Comparison of ENCODE assay signal across 20 cellular contexts in the genomic region with DNA sequence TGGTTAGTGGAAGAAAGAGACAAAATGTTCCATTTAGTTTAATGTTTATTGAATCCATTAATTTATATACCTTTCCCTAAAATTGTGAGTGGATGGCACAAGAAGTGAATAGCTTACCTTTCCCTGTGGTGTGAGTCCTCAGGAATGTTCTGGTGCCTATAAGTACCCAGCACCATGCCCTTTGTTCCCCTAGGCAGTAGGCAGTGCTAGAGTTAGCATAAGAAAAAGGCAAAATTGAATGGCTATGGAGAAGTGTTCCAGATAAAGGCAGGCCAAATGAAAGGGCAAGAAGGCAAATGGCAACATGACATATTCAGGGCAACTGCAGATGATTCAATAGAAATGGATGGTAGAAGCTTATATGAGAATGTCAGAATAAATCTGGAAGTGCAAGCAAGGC.
"Had no signal": no experiment of that assay in that cellular context is flagged by ENCODE, and none has a peak within 500 bp of the region (broad histone marks: within the 10 kb centered on the region; RNA-seq: fewer than 3 reads in every experiment).

No MANE protein-coding gene starts in this region.

- H3K4me3 ChIP-seq: esophagus squamous epithelium, gastroesophageal sphincter, testis, tibial nerve, upper lobe of right lung had no signal

- H3K27me3 ChIP-seq: esophagus squamous epithelium, gastroesophageal sphincter, neutrophil, testis, tibial nerve, upper lobe of right lung had no signal

- DNase-seq: effector memory CD8-positive, alpha-beta T cell; esophagus squamous epithelium; foreskin fibroblast; glutamatergic neuron; kidney glomerular epithelial cell; mammary epithelial cell; naive thymus-derived CD4-positive, alpha-beta T cell; nephron progenitor cell; posterior cingulate gyrus; stimulated activated CD4-positive, alpha-beta T cell treated with anti-CD3 and anti-CD28 coated beads, Interleukin-2, amount 100 ng/mL, for 24 hours; stimulated activated CD4-positive, alpha-beta T cell treated with anti-CD3 and anti-CD28 coated beads, Interleukin-4, amount 100 ng/mL, for 4 hours; stimulated activated naive B cell treated with anti-CD40 and anti-IgM and Interleukin-4, amounts not matched to agents 10 μg/mL and 1 μg/mL and 100 μg/mL, for 72 hours; stimulated activated naive CD8-positive, alpha-beta T cell treated with anti-CD3 and anti-CD28 coated beads, Interleukin-15, amount 100 ng/mL, for 72 hours; testis; upper lobe of right lung had no signal

- ATAC-seq: effector memory CD8-positive, alpha-beta T cell; gastroesophageal sphincter; naive thymus-derived CD4-positive, alpha-beta T cell; sciatic nerve; stimulated activated naive B cell treated with anti-CD40 and anti-IgM and Interleukin-4, amounts not matched to agents 10 μg/mL and 1 μg/mL and 100 μg/mL, for 72 hours; stimulated activated naive CD8-positive, alpha-beta T cell treated with anti-CD3 and anti-CD28 coated beads, Interleukin-15, amount 100 ng/mL, for 72 hours; upper lobe of right lung had no signal

- H3K4me1 ChIP-seq: esophagus squamous epithelium, gastroesophageal sphincter, testis, tibial nerve, upper lobe of right lung had no signal

- H3K27ac Mint-ChIP-seq: dendritic cell treated with granulocyte-macrophage colony-stimulating factor and Interleukin-4, amounts not matched to agents 40 ng/mL and 50 ng/mL, for 4 days; effector memory CD8-positive, alpha-beta T cell; nephron progenitor cell; stimulated activated naive B cell treated with anti-CD40 and anti-IgM and Interleukin-4, amounts not matched to agents 10 μg/mL and 1 μg/mL and 100 μg/mL, for 72 hours; stimulated activated naive CD8-positive, alpha-beta T cell treated with anti-CD3 and anti-CD28 coated beads, Interleukin-15, amount 100 ng/mL, for 72 hours had no signal

- H3K4me1 Mint-ChIP-seq: nephron progenitor cell; stimulated activated naive CD8-positive, alpha-beta T cell treated with anti-CD3 and anti-CD28 coated beads, Interleukin-15, amount 100 ng/mL, for 72 hours had no signal

- H3K27me3 Mint-ChIP-seq: dendritic cell treated with granulocyte-macrophage colony-stimulating factor and Interleukin-4, amounts not matched to agents 40 ng/mL and 50 ng/mL, for 4 days; effector memory CD8-positive, alpha-beta T cell; naive thymus-derived CD4-positive, alpha-beta T cell; stimulated activated naive B cell treated with anti-CD40 and anti-IgM and Interleukin-4, amounts not matched to agents 10 μg/mL and 1 μg/mL and 100 μg/mL, for 72 hours; stimulated activated naive CD8-positive, alpha-beta T cell treated with anti-CD3 and anti-CD28 coated beads, Interleukin-15, amount 100 ng/mL, for 72 hours had no signal

- H3K4me3 Mint-ChIP-seq: dendritic cell treated with granulocyte-macrophage colony-stimulating factor and Interleukin-4, amounts not matched to agents 40 ng/mL and 50 ng/mL, for 4 days; effector memory CD8-positive, alpha-beta T cell; naive thymus-derived CD4-positive, alpha-beta T cell; nephron progenitor cell; stimulated activated naive B cell treated with anti-CD40 and anti-IgM and Interleukin-4, amounts not matched to agents 10 μg/mL and 1 μg/mL and 100 μg/mL, for 72 hours; stimulated activated naive CD8-positive, alpha-beta T cell treated with anti-CD3 and anti-CD28 coated beads, Interleukin-15, amount 100 ng/mL, for 72 hours had no signal

- H3K9me3 Mint-ChIP-seq: dendritic cell treated with granulocyte-macrophage colony-stimulating factor and Interleukin-4, amounts not matched to agents 40 ng/mL and 50 ng/mL, for 4 days; effector memory CD8-positive, alpha-beta T cell; nephron progenitor cell; stimulated activated naive B cell treated with anti-CD40 and anti-IgM and Interleukin-4, amounts not matched to agents 10 μg/mL and 1 μg/mL and 100 μg/mL, for 72 hours; stimulated activated naive CD8-positive, alpha-beta T cell treated with anti-CD3 and anti-CD28 coated beads, Interleukin-15, amount 100 ng/mL, for 72 hours had no signal

- H3K9me3 ChIP-seq: esophagus squamous epithelium, gastroesophageal sphincter, neutrophil, testis, tibial nerve, upper lobe of right lung had no signal

- H3K36me3 ChIP-seq: esophagus squamous epithelium, gastroesophageal sphincter, neutrophil, tibial nerve, upper lobe of right lung had no signal

- H3K36me3 Mint-ChIP-seq: stimulated activated naive B cell treated with anti-CD40 and anti-IgM and Interleukin-4, amounts not matched to agents 10 μg/mL and 1 μg/mL and 100 μg/mL, for 72 hours had no signal

- H3K27ac ChIP-seq: esophagus squamous epithelium, gastroesophageal sphincter, neutrophil, testis, tibial nerve, upper lobe of right lung had no signal
